In the genomic region with DNA sequence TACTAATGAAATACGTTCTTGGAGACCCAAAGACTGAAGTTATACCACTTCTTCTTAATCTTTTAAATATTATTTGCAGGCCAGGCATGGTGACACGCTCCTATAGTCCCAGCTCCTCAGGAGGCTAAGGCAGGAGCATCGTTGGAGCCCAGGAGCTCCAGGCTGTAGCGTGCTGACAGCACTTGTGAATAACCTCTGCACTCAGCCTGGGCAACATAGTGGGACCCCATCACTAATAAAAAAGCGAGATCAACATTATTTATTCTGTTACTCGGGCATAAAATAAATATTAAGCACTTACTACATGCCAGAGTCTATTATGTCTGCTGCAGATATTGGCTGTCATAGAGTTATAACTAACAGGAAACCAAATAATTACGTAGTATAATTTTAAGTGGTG, we compare ENCODE assay signal across 8 cellular contexts. TPM values are rescaled to one million over a fixed set of nuclear protein-coding genes. Genes with fewer than 3 reads are reported as not detected.
DNase-seq lines count a peak whose midpoint lies in the region; ATAC-seq and TF ChIP-seq lines count a peak whose summit lies in the region.

No MANE protein-coding gene starts in this region.

- peak overlapping the region; percentile 60; the same call in 1 of the 2 replicates for H3K4me3 ChIP-seq in iPS DF 6.9 (ENCODE audit: low read length)

- no peak for ATAC-seq in WTC11
- ATAC-seq in stimulated activated effector memory CD8-positive, alpha-beta T cell treated with anti-CD3 and anti-CD28 coated beads, Interleukin-12 subunit alpha, Interleukin-12 subunit beta, amount 100 ng/mL, for 72 hours: no peak
- no peak for ATAC-seq in HG03354 (IDR thresholded peaks at IDR 0.05; ENCODE audit: poor library complexity, severe bottlenecking, unreplicated experiment)
- no peak for ATAC-seq in HG03469 (IDR thresholded peaks at IDR 0.05; ENCODE audit: unreplicated experiment)

- TF ChIP-seq CTCF in H9 (conservative IDR thresholded peaks at IDR 0.05) (no peak), WTC11 (IDR thresholded peaks at IDR 0.05) (no peak)

- no peak overlapping the region for H3K23ac ChIP-seq in H9 (ENCODE audit: insufficient read length, low read depth, low read length)

- H4K91ac ChIP-seq in H9 (ENCODE audit: insufficient read length, low read depth, low read length): no peak overlapping the region

- peaks cover 14% of the 10 kb centered on the region for H3K23me2 ChIP-seq in H9 (ENCODE audit: insufficient read length, low read depth, low read length, poor library complexity, severe bottlenecking)

- no peak overlapping the region for H2BK15ac ChIP-seq in H9 (ENCODE audit: low read depth, low read length)

- H3K27me3 ChIP-seq in H9 (ENCODE audit: insufficient read depth, low read length) (no peaks in the 10 kb centered on the region), iPS DF 6.9 (ENCODE audit: control insufficient read depth, insufficient read depth, low read length) (no peaks in the 10 kb centered on the region)

- no peak overlapping the region for H2BK5ac ChIP-seq in H9 (ENCODE audit: insufficient read length, low read length)

- peaks cover 21% of the 10 kb centered on the region; the same call in 1 of the 2 replicates for H3K79me2 ChIP-seq in H9 (ENCODE audit: insufficient read depth, low read length)

- CTCF ChIA-PET in WTC11 (lab: Charles Lee): interaction anchor here (1.3 to 1.6 kb wide), 2 partner anchors 32 to 42 kb away, joined by 5 to 24 read pairs; a partner anchor contains a TSS

- no peak overlapping the region for H2AK5ac ChIP-seq in H9 (ENCODE audit: insufficient read length, low read length)

- H3K4ac ChIP-seq in H9 (ENCODE audit: low read depth, low read length): no peak overlapping the region

- H3K18ac ChIP-seq in H9 (ENCODE audit: insufficient read length, low read depth, low read length): no peak overlapping the region

- peaks cover 16 to 29% of the 10 kb centered on the region in 2 experiments for H3K4me1 Mint-ChIP-seq in H9
- peaks cover 23% of the 10 kb centered on the region for H3K4me1 Mint-ChIP-seq in WTC11
- H3K4me1 Mint-ChIP-seq in stimulated activated effector memory CD8-positive, alpha-beta T cell treated with anti-CD3 and anti-CD28 coated beads, Interleukin-12 subunit alpha, Interleukin-12 subunit beta, amount 100 ng/mL, for 72 hours: peaks cover 46% of the 10 kb centered on the region

- H3K27ac Mint-ChIP-seq in H9: no peak overlapping the region
- no peak overlapping the region for H3K27ac Mint-ChIP-seq in WTC11
- peak overlapping the region; percentile 91 for H3K27ac Mint-ChIP-seq in stimulated activated effector memory CD8-positive, alpha-beta T cell treated with anti-CD3 and anti-CD28 coated beads, Interleukin-12 subunit alpha, Interleukin-12 subunit beta, amount 100 ng/mL, for 72 hours

- H3K4me1 ChIP-seq in H9 (ENCODE audit: insufficient read depth, low read length) (no peaks in the 10 kb centered on the region), iPS DF 6.9 (ENCODE audit: control insufficient read depth, insufficient read depth, low read length) (no peaks in the 10 kb centered on the region)

- no CpG with 5 or more reads among the region's 7 CpGs for WGBS in H9 (ENCODE audit: extremely low coverage, insufficient read length, low lambda C conversion rate)
- WGBS in iPS DF 6.9 (ENCODE audit: insufficient coverage, insufficient read length): no CpG with 5 or more reads among the region's 7 CpGs

- no peak overlapping the region for H4K8ac ChIP-seq in H9 (replicated peaks; ENCODE audit: insufficient read length, low read depth, low read length)

- no peak overlapping the region for H3T11ph ChIP-seq in H9 (ENCODE audit: low read length)

- H3K14ac ChIP-seq in H9 (ENCODE audit: insufficient read depth, low read length): no peak overlapping the region

- H3K27me3 Mint-ChIP-seq in H9 (ENCODE audit: low read depth): no peaks in the 10 kb centered on the region
- H3K27me3 Mint-ChIP-seq in WTC11 (ENCODE audit: low read depth): no peaks in the 10 kb centered on the region

- H3K36me3 ChIP-seq in iPS DF 6.9 (ENCODE audit: control insufficient read depth, insufficient read depth, low read length): no peaks in the 10 kb centered on the region

- no peak overlapping the region for H3K56ac ChIP-seq in H9 (ENCODE audit: insufficient read length, low read depth, low read length)

- POLR2A ChIA-PET in WTC11 (lab: Charles Lee): interaction anchor here (1.2 to 3.0 kb wide), 2 partner anchors 9 to 42 kb away, joined by 4 to 57 read pairs; a partner anchor contains a TSS

- H3K4me2 ChIP-seq in H9 (ENCODE audit: insufficient read depth, insufficient read length, low read length): peak overlapping the region; percentile 94

- H2BK120ac ChIP-seq in H9 (ENCODE audit: low read depth, low read length, poor library complexity, severe bottlenecking): no peak overlapping the region

- peak overlapping the region; percentile 78 for H3K9ac ChIP-seq in H9 (ENCODE audit: extremely low read depth, insufficient read length, low read length)

- no peak overlapping the region for H4K5ac ChIP-seq in H9 (ENCODE audit: insufficient read length, low read depth, low read length)

- H3K4me3 Mint-ChIP-seq in H9: peak overlapping the region; percentile 91 to 98
- H3K4me3 Mint-ChIP-seq in WTC11: peak overlapping the region; percentile 94
- H3K4me3 Mint-ChIP-seq in stimulated activated effector memory CD8-positive, alpha-beta T cell treated with anti-CD3 and anti-CD28 coated beads, Interleukin-12 subunit alpha, Interleukin-12 subunit beta, amount 100 ng/mL, for 72 hours: peak overlapping the region; percentile 92

- H3K27ac ChIP-seq in H9 (ENCODE audit: insufficient read length, low read depth, low read length) (no peak overlapping the region), iPS DF 6.9 (ENCODE audit: low read length) (no peak overlapping the region)

- H3K9me3 Mint-ChIP-seq in H9 (peaks cover 0 to 2% of the 10 kb centered on the region in 2 experiments; a peak in 1 of 5 replicates), WTC11 (no peaks in the 10 kb centered on the region; the same call in 1 of the 2 replicates)
- H3K9me3 Mint-ChIP-seq in stimulated activated effector memory CD8-positive, alpha-beta T cell treated with anti-CD3 and anti-CD28 coated beads, Interleukin-12 subunit alpha, Interleukin-12 subunit beta, amount 100 ng/mL, for 72 hours: no peaks in the 10 kb centered on the region

- DNase-seq in H9 (no peak), WTC11 (ENCODE audit: low spot score) (no peak), iPS DF 6.9 (ENCODE audit: low read depth, low spot score) (no peak), NCI-H2227 (lab: John Stamatoyannopoulos, UW; ENCODE audit: unreplicated experiment) (no peak), NCI-H1105 treated with DMSO at 0.1 percent for 48 hours (lab: John Stamatoyannopoulos, UW) (no peak)
- DNase-seq in stimulated activated effector memory CD8-positive, alpha-beta T cell treated with anti-CD3 and anti-CD28 coated beads, Interleukin-12 subunit alpha, Interleukin-12 subunit beta, amount 100 ng/mL, for 72 hours (ENCODE audit: low spot score in 2 of 2): no peak

- no peak overlapping the region for H2BK12ac ChIP-seq in H9 (ENCODE audit: insufficient read length, low read depth, low read length)

- no peaks in the 10 kb centered on the region for H3K9me3 ChIP-seq in H9 (ENCODE audit: control insufficient read depth, low read depth, low read length)
- H3K9me3 ChIP-seq in iPS DF 6.9 (ENCODE audit: control insufficient read depth, insufficient read depth, low read length): no peaks in the 10 kb centered on the region

- H3K36me3 Mint-ChIP-seq in H9 (ENCODE audit: insufficient read depth in 1 of 3, low read depth in 3 of 3) (peaks cover 23 to 38% (median 36%) of the 10 kb centered on the region in 3 experiments), WTC11 (peaks cover 12% of the 10 kb centered on the region)
- H3K36me3 Mint-ChIP-seq in stimulated activated effector memory CD8-positive, alpha-beta T cell treated with anti-CD3 and anti-CD28 coated beads, Interleukin-12 subunit alpha, Interleukin-12 subunit beta, amount 100 ng/mL, for 72 hours: peaks cover 44% of the 10 kb centered on the region

- H2BK20ac ChIP-seq in H9 (ENCODE audit: low read depth, low read length, poor library complexity, severe bottlenecking): no peak overlapping the region

- H3K79me1 ChIP-seq in H9 (ENCODE audit: insufficient read depth, low read depth, low read length, poor library complexity, severe bottlenecking): no peaks in the 10 kb centered on the region

- H2AFZ ChIP-seq in H9 (ENCODE audit: low read length): no peak overlapping the region

- no peaks in the 10 kb centered on the region for H4K20me1 ChIP-seq in H9 (ENCODE audit: control insufficient read depth, insufficient read depth, insufficient read length)

TF ChIP-seq in WTC11, 78 proteins besides CTCF, POLR2A, EP300 and RAD21:
- peak; percentile 94 for TF ChIP-seq ZNF121 (CRISPR knock-in tag; IDR thresholded peaks at IDR 0.05)
- no peak for TF ChIP-seq MYBL2 (CRISPR knock-in tag; IDR thresholded peaks at IDR 0.05)
TF ChIP-seq in WTC11: peak in this region for 1.

RNA-seq across cellular contexts. Expression of a gene that starts 0.7 kb away (rescaled TPM):
- total RNA-seq in H9 (2021) (38.3 and 43.3 TPM in 2 replicates), WTC11 (2021) (25.3 to 30.5 TPM (median 29.6 TPM) in 3 replicates)

RNA-seq across cellular contexts. Expression of a gene that starts 41.9 kb away (rescaled TPM):
- 16.1 and 18.0 TPM in 2 replicates for total RNA-seq in H9 (2021)
- total RNA-seq in WTC11 (2021): 24.5 to 25.4 TPM (median 25.3 TPM) in 3 replicates

RNA-seq across cellular contexts. Expression of a gene that starts 42.1 kb away (rescaled TPM):
- total RNA-seq in H9 (2021) (258 and 272 TPM in 2 replicates), WTC11 (2021) (173 to 223 TPM (median 185 TPM) in 3 replicates)
